In the genomic region with DNA sequence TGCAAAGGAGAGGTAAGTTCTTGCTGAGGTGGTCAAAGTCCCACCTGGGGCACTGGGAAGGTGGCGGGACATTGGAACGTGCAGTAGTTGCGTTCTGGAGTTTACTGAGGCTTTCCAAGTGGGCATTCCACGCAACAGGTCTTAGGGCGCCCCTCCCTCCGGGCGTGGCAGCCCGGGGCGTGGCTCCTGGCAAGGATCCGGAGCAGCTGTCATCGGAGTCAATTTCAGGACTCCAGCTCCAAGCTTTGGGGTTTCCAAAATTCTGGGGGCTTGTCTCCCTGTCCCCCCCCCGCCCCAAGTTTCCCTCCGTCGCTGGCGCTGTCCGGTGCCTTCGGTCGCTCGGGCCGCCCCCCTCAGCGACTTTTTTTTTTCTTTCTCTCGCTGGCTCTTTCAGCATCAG, we compare ENCODE assay signal across 1 cellular context.
TF ChIP-seq lines count a peak whose summit lies in the region.

No MANE protein-coding gene starts in this region.

TF ChIP-seq in K562, 482 proteins besides CTCF, POLR2A, EP300 and RAD21 (continued from another document):
- TF ChIP-seq, protein P1, sequence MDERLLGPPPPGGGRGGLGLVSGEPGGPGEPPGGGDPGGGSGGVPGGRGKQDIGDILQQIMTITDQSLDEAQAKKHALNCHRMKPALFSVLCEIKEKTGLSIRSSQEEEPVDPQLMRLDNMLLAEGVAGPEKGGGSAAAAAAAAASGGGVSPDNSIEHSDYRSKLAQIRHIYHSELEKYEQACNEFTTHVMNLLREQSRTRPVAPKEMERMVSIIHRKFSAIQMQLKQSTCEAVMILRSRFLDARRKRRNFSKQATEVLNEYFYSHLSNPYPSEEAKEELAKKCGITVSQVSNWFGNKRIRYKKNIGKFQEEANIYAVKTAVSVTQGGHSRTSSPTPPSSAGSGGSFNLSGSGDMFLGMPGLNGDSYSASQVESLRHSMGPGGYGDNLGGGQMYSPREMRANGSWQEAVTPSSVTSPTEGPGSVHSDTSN (CRISPR knock-in tag; IDR thresholded peaks at IDR 0.05; ENCODE audit: low read depth) = no peak
- TF ChIP-seq, protein P1 (tag; conservative IDR thresholded peaks at IDR 0.05; ENCODE audit: low read depth) = no peak
- TF ChIP-seq DPF2 (IDR thresholded peaks at IDR 0.05) = no peak
- TF ChIP-seq HNRNPLL (IDR thresholded peaks at IDR 0.05; ENCODE audit: low read depth, low read length, poor library complexity, severe bottlenecking) = no peak
